In genomic region chr1:26780344-26780957, GRCh38 we compare ENCODE assay signal across 21 cellular contexts. TPM values are rescaled to one million over a fixed set of nuclear protein-coding genes. Genes with fewer than 3 reads are reported as not detected.
DNase-seq lines count a peak whose midpoint lies in the region; ATAC-seq and TF ChIP-seq lines count a peak whose summit lies in the region.
"Had no signal": no experiment of that assay in that cellular context is flagged by ENCODE, and none has a peak within 500 bp of the region (broad histone marks: within the 10 kb centered on the region; RNA-seq: fewer than 3 reads in every experiment).

No MANE protein-coding gene starts in this region.

- POLR2A ChIA-PET in activated B cell treated with CpG ODN at 0.5 μM for 24 hours (lab: Charles Lee), result interaction anchor here (0.6 to 0.7 kb wide), 2 partner anchors 15 to 73 kb away, joined by 3 to 4 read pairs; no protein-coding TSS in a partner anchor
- POLR2A ChIA-PET in WTC11 (lab: Charles Lee), result no interaction called here

- no peak for DNase-seq in activated naive CD4-positive, alpha-beta T cell treated with anti-CD3 and anti-CD28 coated beads, Interleukin-2, amount 50 U/mL, for 72 hours (ENCODE audit: low spot score in 2 of 2)
- DNase-seq in activated naive CD4-positive, alpha-beta T cell treated with anti-CD3 and anti-CD28 coated beads, Interleukin-2, amount 10 ng/mL, durations not matched to agents 7 days and 5 days, result no peak
- DNase-seq in activated B cell treated with CpG ODN at 0.5 μM for 24 hours (no peak), left lobe of liver (ENCODE audit: low spot score) (peak; percentile 90), WTC11 (ENCODE audit: low spot score) (no peak), SKM-1 treated with dmso at 0.1 percent for 144 hours (lab: John Stamatoyannopoulos, UW; ENCODE audit: unreplicated experiment) (no peak)
- no peak for DNase-seq in stimulated activated naive CD8-positive, alpha-beta T cell treated with anti-CD3 and anti-CD28 coated beads, Interleukin-15, amount 100 ng/mL, for 72 hours
- DNase-seq: activated CD8-positive, alpha-beta memory T cell treated with anti-CD3 and anti-CD28 coated beads for 24 hours; aorta; CD4-positive, alpha-beta T cell; DMS79; GOT3; islet precursor cell; NCI-H1694 treated with DMSO at 0.1 percent for 48 hours; retina; stimulated activated CD4-positive, alpha-beta T cell treated with anti-CD3 and anti-CD28 coated beads, Interleukin-12 subunit alpha, Interleukin-12 subunit beta, amount 100 ng/mL, for 4 hours; stimulated activated naive CD4-positive, alpha-beta T cell treated with Interleukin-2 at 50 U/mL for 16 hours; SW 1271; upper lobe of right lung had no signal

- peak overlapping the region in 1 of 2 donors; percentile 41 for H3K27ac Mint-ChIP-seq in activated naive CD4-positive, alpha-beta T cell treated with anti-CD3 and anti-CD28 coated beads, Interleukin-2, amount 50 U/mL, for 72 hours
- no peak overlapping the region for H3K27ac Mint-ChIP-seq in activated naive CD4-positive, alpha-beta T cell treated with anti-CD3 and anti-CD28 coated beads, Interleukin-2, amount 10 ng/mL, durations not matched to agents 7 days and 5 days
- H3K27ac Mint-ChIP-seq in activated B cell treated with CpG ODN at 0.5 μM for 24 hours, result peak overlapping the region; percentile 73
- H3K27ac Mint-ChIP-seq in stimulated activated naive CD8-positive, alpha-beta T cell treated with anti-CD3 and anti-CD28 coated beads, Interleukin-15, amount 100 ng/mL, for 72 hours, result peak overlapping the region in 1 of 2 donors; percentile 39
- no peak overlapping the region for H3K27ac Mint-ChIP-seq in WTC11

- H3K9me3 Mint-ChIP-seq in activated naive CD4-positive, alpha-beta T cell treated with anti-CD3 and anti-CD28 coated beads, Interleukin-2, amount 50 U/mL, for 72 hours, result no peaks in the 10 kb centered on the region
- no peaks in the 10 kb centered on the region for H3K9me3 Mint-ChIP-seq in activated naive CD4-positive, alpha-beta T cell treated with anti-CD3 and anti-CD28 coated beads, Interleukin-2, amount 10 ng/mL, durations not matched to agents 7 days and 5 days
- H3K9me3 Mint-ChIP-seq in activated B cell treated with CpG ODN at 0.5 μM for 24 hours (no peaks in the 10 kb centered on the region), WTC11 (no peaks in the 10 kb centered on the region)
- no peaks in the 10 kb centered on the region for H3K9me3 Mint-ChIP-seq in stimulated activated naive CD8-positive, alpha-beta T cell treated with anti-CD3 and anti-CD28 coated beads, Interleukin-15, amount 100 ng/mL, for 72 hours
- H3K9me3 Mint-ChIP-seq: activated T-helper 2 cell treated with anti-CD3 and anti-CD28 coated beads, Interferon-gamma antibody, Interleukin-2, Interleukin-4, amounts not matched to agents 10 μg/mL and 5 μg/mL and 100 μg/mL, durations not matched to agents 14 hours and 24 hours and 36 hours; CD4-positive, alpha-beta T cell had no signal

- ATAC-seq in activated naive CD4-positive, alpha-beta T cell treated with anti-CD3 and anti-CD28 coated beads, Interleukin-2, amount 50 U/mL, for 72 hours, result peak; percentile 17 to 23
- ATAC-seq in activated B cell treated with CpG ODN at 0.5 μM for 24 hours (ENCODE audit: low read depth), result no peak
- ATAC-seq in left lobe of liver, result peak; percentile 72
- ATAC-seq in stimulated activated naive CD8-positive, alpha-beta T cell treated with anti-CD3 and anti-CD28 coated beads, Interleukin-15, amount 100 ng/mL, for 72 hours, result peak; percentile 41
- no peak for ATAC-seq in WTC11
- ATAC-seq in HG02759 (IDR thresholded peaks at IDR 0.05; ENCODE audit: unreplicated experiment), result no peak
- ATAC-seq: upper lobe of right lung had no signal

- peaks cover 27% of the 10 kb centered on the region for H3K4me1 Mint-ChIP-seq in activated naive CD4-positive, alpha-beta T cell treated with anti-CD3 and anti-CD28 coated beads, Interleukin-2, amount 10 ng/mL, durations not matched to agents 7 days and 5 days
- H3K4me1 Mint-ChIP-seq in activated B cell treated with CpG ODN at 0.5 μM for 24 hours (peaks cover 27% of the 10 kb centered on the region), WTC11 (peaks cover 29% of the 10 kb centered on the region)
- H3K4me1 Mint-ChIP-seq in stimulated activated naive CD8-positive, alpha-beta T cell treated with anti-CD3 and anti-CD28 coated beads, Interleukin-15, amount 100 ng/mL, for 72 hours, result peaks cover 52% of the 10 kb centered on the region

- peaks cover 10 to 45% of the 10 kb centered on the region in 2 donors for H3K36me3 Mint-ChIP-seq in activated naive CD4-positive, alpha-beta T cell treated with anti-CD3 and anti-CD28 coated beads, Interleukin-2, amount 50 U/mL, for 72 hours
- H3K36me3 Mint-ChIP-seq in activated naive CD4-positive, alpha-beta T cell treated with anti-CD3 and anti-CD28 coated beads, Interleukin-2, amount 10 ng/mL, durations not matched to agents 7 days and 5 days, result peaks cover 69% of the 10 kb centered on the region
- H3K36me3 Mint-ChIP-seq in activated B cell treated with CpG ODN at 0.5 μM for 24 hours (ENCODE audit: low read depth) (peaks cover 75% of the 10 kb centered on the region), WTC11 (peaks cover 57% of the 10 kb centered on the region)

- TF ChIP-seq CTCF in activated B cell treated with CpG ODN at 0.5 μM for 24 hours (IDR thresholded peaks at IDR 0.05), result no peak
- no peak for TF ChIP-seq CTCF in WTC11 (IDR thresholded peaks at IDR 0.05)

- H3K27me3 Mint-ChIP-seq in activated naive CD4-positive, alpha-beta T cell treated with anti-CD3 and anti-CD28 coated beads, Interleukin-2, amount 10 ng/mL, durations not matched to agents 7 days and 5 days, result no peaks in the 10 kb centered on the region
- H3K27me3 Mint-ChIP-seq in activated B cell treated with CpG ODN at 0.5 μM for 24 hours, result no peaks in the 10 kb centered on the region
- H3K27me3 Mint-ChIP-seq in stimulated activated naive CD8-positive, alpha-beta T cell treated with anti-CD3 and anti-CD28 coated beads, Interleukin-15, amount 100 ng/mL, for 72 hours, result no peaks in the 10 kb centered on the region
- no peaks in the 10 kb centered on the region; the same call in 1 of the 2 replicates for H3K27me3 Mint-ChIP-seq in WTC11 (ENCODE audit: low read depth)
- H3K27me3 Mint-ChIP-seq: CD4-positive, alpha-beta T cell had no signal

- CTCF ChIA-PET in activated naive CD4-positive, alpha-beta T cell treated with anti-CD3 and anti-CD28 coated beads, Interleukin-2, amount 10 ng/mL, durations not matched to agents 7 days and 5 days (lab: Charles Lee), result interaction anchor here (0.6 to 2.0 kb wide), 2 partner anchors 9 to 77 kb away, joined by 4 to 11 read pairs; no protein-coding TSS in a partner anchor
- CTCF ChIA-PET in activated B cell treated with CpG ODN at 0.5 μM for 24 hours (lab: Charles Lee) (interaction anchor here (3.2 kb wide), 1 partner anchor 9 kb away, joined by 17 read pairs; no protein-coding TSS in a partner anchor), WTC11 (lab: Charles Lee) (no interaction called here)

- H3K4me3 Mint-ChIP-seq in activated naive CD4-positive, alpha-beta T cell treated with anti-CD3 and anti-CD28 coated beads, Interleukin-2, amount 10 ng/mL, durations not matched to agents 7 days and 5 days, result no peak overlapping the region
- no peak overlapping the region for H3K4me3 Mint-ChIP-seq in activated B cell treated with CpG ODN at 0.5 μM for 24 hours
- H3K4me3 Mint-ChIP-seq in stimulated activated naive CD8-positive, alpha-beta T cell treated with anti-CD3 and anti-CD28 coated beads, Interleukin-15, amount 100 ng/mL, for 72 hours, result no peak overlapping the region
- no peak overlapping the region for H3K4me3 Mint-ChIP-seq in WTC11
- H3K4me3 Mint-ChIP-seq: CD4-positive, alpha-beta T cell had no signal

- intact Hi-C loops in activated B cell treated with CpG ODN at 0.5 μM for 24 hours (cut with micrococcal nuclease), result no loop called here

TF ChIP-seq in WTC11, 78 proteins besides CTCF, POLR2A, EP300 and RAD21 (continues in another document):
- TF ChIP-seq CREB1 (CRISPR knock-in tag; IDR thresholded peaks at IDR 0.05) (no peak), RORB (CRISPR knock-in tag; IDR thresholded peaks at IDR 0.05) (no peak), EMX1 (CRISPR knock-in tag; IDR thresholded peaks at IDR 0.05) (no peak), OVOL2 (CRISPR knock-in tag; IDR thresholded peaks at IDR 0.05; ENCODE audit: borderline replicate concordance) (no peak), ETV6 (CRISPR knock-in tag; IDR thresholded peaks at IDR 0.05) (no peak), USF2 (CRISPR knock-in tag; IDR thresholded peaks at IDR 0.05) (no peak), JAZF1 (CRISPR knock-in tag; IDR thresholded peaks at IDR 0.05) (no peak), ZNF512 (CRISPR knock-in tag; IDR thresholded peaks at IDR 0.05; ENCODE audit: borderline replicate concordance) (no peak), FOXK1 (CRISPR knock-in tag; IDR thresholded peaks at IDR 0.05) (no peak), ATF1 (CRISPR knock-in tag; IDR thresholded peaks at IDR 0.05) (no peak), NFE2L1 (CRISPR knock-in tag; IDR thresholded peaks at IDR 0.05) (no peak)

RNA-seq across cellular contexts. Expression of gene PIGV, which starts 7.3 kb away (rescaled TPM):
- 10 to 100 TPM; 15.9 to 21.0 TPM for total RNA-seq in activated naive CD4-positive, alpha-beta T cell treated with anti-CD3 and anti-CD28 coated beads, Interleukin-2, amount 50 U/mL, for 72 hours
- total RNA-seq in activated B cell treated with CpG ODN at 0.5 μM for 24 hours, result 29.6 and 35.4 TPM in 2 replicates
- total RNA-seq in left lobe of liver, result 30.8 TPM
- total RNA-seq in WTC11 (2021), result 13.1 to 15.0 TPM (median 13.7 TPM) in 3 replicates

RNA-seq across cellular contexts. Expression of gene ZDHHC18, which starts 46.0 kb away (rescaled TPM):
- total RNA-seq in activated naive CD4-positive, alpha-beta T cell treated with anti-CD3 and anti-CD28 coated beads, Interleukin-2, amount 50 U/mL, for 72 hours, result 10 to 100 TPM; 37.8 to 59.5 TPM
- total RNA-seq in activated B cell treated with CpG ODN at 0.5 μM for 24 hours, result 27.1 and 30.3 TPM in 2 replicates
- 10.3 TPM for total RNA-seq in left lobe of liver
- 26.5 to 29.8 TPM (median 28.7 TPM) in 3 replicates for total RNA-seq in WTC11 (2021)

Comparison
In these comparisons a context has a peak if more than half of its experiments do, and no peak if none do; other contexts are left out.
1. ATAC-seq: peak in activated naive CD4-positive, alpha-beta T cell treated with anti-CD3 and anti-CD28 coated beads, Interleukin-2, amount 50 U/mL, for 72 hours (2 of 2), left lobe of liver (single experiment) and stimulated activated naive CD8-positive, alpha-beta T cell treated with anti-CD3 and anti-CD28 coated beads, Interleukin-15, amount 100 ng/mL, for 72 hours (single experiment); none in activated B cell treated with CpG ODN at 0.5 μM for 24 hours (single experiment), WTC11 (single experiment) and HG02759 (single experiment).